ENCODE assay signal across 8 cellular contexts in genomic region chr16:11328172-11329079, GRCh38. TPM values are rescaled to one million over a fixed set of nuclear protein-coding genes. Genes with fewer than 3 reads are reported as not detected.
DNase-seq lines count a peak whose midpoint lies in the region; ATAC-seq and TF ChIP-seq lines count a peak whose summit lies in the region.

No MANE protein-coding gene starts in this region.

- H3K27me3 ChIP-seq in DOHH2 (ENCODE audit: control insufficient read depth, low read length), result peaks cover 46% of the 10 kb centered on the region

- no peaks in the 10 kb centered on the region for H3K9me2 ChIP-seq in DOHH2 (replicated peaks; ENCODE audit: control insufficient read depth, low read length)

- H3K4me3 ChIP-seq in DOHH2 (ENCODE audit: low read length), result peak overlapping the region; percentile 60

- intact Hi-C loops in left colon (cut with DNase I, micrococcal nuclease), result no loop called here

- DNase-seq in T-helper 1 cell (peak in 3 of 5 donors; percentile 9 to 84 (median 18)), T47D (ENCODE audit: low read depth in 1 of 2, low spot score in 1 of 2) (peak; percentile 51 to 62), left colon (peak; percentile 56 to 65), COR-L47 (lab: John Stamatoyannopoulos, UW) (no peak)
- peak; percentile 23 for DNase-seq in stimulated activated CD8-positive, alpha-beta memory T cell treated with anti-CD3 and anti-CD28 coated beads, Interleukin-15, amount 100 ng/mL, for 1 hour (ENCODE audit: low read depth)

- H3K36me3 ChIP-seq in DOHH2 (ENCODE audit: control insufficient read depth, low read length), result no peaks in the 10 kb centered on the region

- TF ChIP-seq CTCF in DOHH2 (IDR thresholded peaks at IDR 0.05; ENCODE audit: low read depth, low read length, poor library complexity, severe bottlenecking), result peak; percentile 7

- peak overlapping the region; percentile 72 for H3K4me2 ChIP-seq in DOHH2 (ENCODE audit: low read length)

- no peaks in the 10 kb centered on the region for H4K20me1 ChIP-seq in DOHH2 (ENCODE audit: control insufficient read depth, insufficient read depth, low read depth, low read length)

- H3K79me2 ChIP-seq in DOHH2 (ENCODE audit: control insufficient read depth, low read length), result no peaks in the 10 kb centered on the region

- peak overlapping the region; percentile 78 for H3K27ac ChIP-seq in DOHH2 (ENCODE audit: low read depth, low read length)

- peaks cover 72% of the 10 kb centered on the region for H3K4me1 ChIP-seq in DOHH2 (ENCODE audit: control insufficient read depth, low read length)

- peak; percentile 70 for ATAC-seq in GM21360 (IDR thresholded peaks at IDR 0.05; ENCODE audit: unreplicated experiment)
- peak; percentile 68 for ATAC-seq in HG03565 (IDR thresholded peaks at IDR 0.05; ENCODE audit: unreplicated experiment)
- ATAC-seq in left colon, result peak; percentile 36

- peaks cover 14% of the 10 kb centered on the region for H3F3A ChIP-seq in DOHH2 (ENCODE audit: control insufficient read depth, insufficient read depth)

- in situ Hi-C loops in T47D (cut with HindIII; ENCODE audit: low pct_unique_long_range_greater_than_20kb, low sequenced_read_pairs), result no loop called here

- H3K9me3 ChIP-seq in DOHH2 (ENCODE audit: control insufficient read depth, insufficient read depth, low read length), result peaks cover 6% of the 10 kb centered on the region

RNA-seq across cellular contexts. Expression of gene RMI2, which starts 16.8 kb away (rescaled TPM):
- total RNA-seq in left colon, result 1 to 10 TPM; 5.5 to 8.3 TPM

RNA-seq across cellular contexts. Expression of gene PRM1, which starts 47.3 kb away (rescaled TPM):
- total RNA-seq in left colon, result not detected

RNA-seq across cellular contexts. Expression of gene PRM2, which starts 52.1 kb away (rescaled TPM):
- total RNA-seq in left colon, result not detected

RNA-seq across cellular contexts. Expression of gene PRM3, which starts 55.0 kb away (rescaled TPM):
- total RNA-seq in left colon, result not detected

RNA-seq across cellular contexts. Expression of gene TNP2, which starts 59.3 kb away (rescaled TPM):
- not detected for total RNA-seq in left colon
